1 cellular context compared by ENCODE assay signal in the genomic region with DNA sequence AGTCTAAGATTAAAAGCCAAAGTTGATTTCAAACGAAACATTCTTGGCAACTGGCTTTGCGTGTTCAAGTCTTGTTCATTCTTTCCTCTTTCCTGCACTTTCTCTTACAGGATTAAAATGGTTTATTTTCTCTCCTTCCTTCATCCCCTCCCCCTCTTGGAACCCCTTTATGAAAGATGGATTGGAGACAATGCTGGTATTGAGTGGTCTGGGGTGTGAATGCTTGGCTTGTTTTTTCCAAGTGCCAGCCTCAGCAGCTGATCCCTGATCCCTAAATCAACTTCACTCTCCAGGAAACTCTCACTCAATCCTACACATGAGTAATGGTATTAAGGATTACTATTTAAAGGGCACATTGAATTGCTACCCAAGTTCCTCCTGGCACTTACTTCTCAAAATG.
TF ChIP-seq lines count a peak whose summit lies in the region.

No MANE protein-coding gene starts in this region.

TF ChIP-seq in IMR-90, 13 proteins besides CTCF, POLR2A, EP300 and RAD21 (continued from another document):
- TF ChIP-seq BHLHE40 (IDR thresholded peaks at IDR 0.05; ENCODE audit: low read depth, low read length), result no peak
TF ChIP-seq in IMR-90: peak in this region for 0.
